ENCODE assay signal across 18 cellular contexts in genomic region chr3:196883361-196883760, GRCh38. TPM values are rescaled to one million over a fixed set of nuclear protein-coding genes. Genes with fewer than 3 reads are reported as not detected.
A peak's percentile ranks its signal among the peaks of the same experiment; 100 is the strongest.
DNase-seq lines count a peak whose midpoint lies in the region; ATAC-seq lines count a peak whose summit lies in the region.
"Had no signal": no experiment of that assay in that cellular context is flagged by ENCODE, and none has a peak within 500 bp of the region (broad histone marks: within the 10 kb centered on the region; RNA-seq: fewer than 3 reads in every experiment).

No MANE protein-coding gene starts in this region.

- peak; percentile 54 to 76 for ATAC-seq in activated T-cell treated with anti-CD3 and anti-CD28 coated beads, Interleukin-2, amount 50 U/mL, for 4 hours
- ATAC-seq in GM21786 (IDR thresholded peaks at IDR 0.05; ENCODE audit: unreplicated experiment) (peak; percentile 64), HG03159 (IDR thresholded peaks at IDR 0.05; ENCODE audit: unreplicated experiment) (no peak), GM21717 (IDR thresholded peaks at IDR 0.05; ENCODE audit: unreplicated experiment) (no peak)
- ATAC-seq in activated T-cell treated with anti-CD3 and anti-CD28 coated beads, Interleukin-2, amount 50 U/mL, for 72 hours (replicated peaks in 1 of 2): peak; percentile 80
- ATAC-seq in stimulated activated naive CD8-positive, alpha-beta T cell treated with anti-CD3 and anti-CD28 coated beads, Interleukin-15, Interleukin-2, amounts not matched to agents 100 U/mL and 50 U/mL, for 24 hours: peak; percentile 92
- ATAC-seq: gastroesophageal sphincter, HepG2, lower lobe of right lung had no signal

- no peak for DNase-seq in activated T-cell treated with anti-CD3 and anti-CD28 coated beads, Interleukin-2, amount 50 U/mL, for 4 hours
- no peak for DNase-seq in activated T-cell treated with anti-CD3 and anti-CD28 coated beads, Interleukin-2, amount 50 U/mL, for 1 hour
- DNase-seq in activated T-cell treated with anti-CD3 and anti-CD28 coated beads, Interleukin-2, amount 50 U/mL, for 72 hours: peak; percentile 10 to 14
- no peak for DNase-seq in stimulated activated naive CD8-positive, alpha-beta T cell treated with anti-CD3 and anti-CD28 coated beads, Interleukin-15, Interleukin-2, amounts not matched to agents 100 U/mL and 50 U/mL, for 24 hours
- no peak for DNase-seq in NCI-H2029 treated with DMSO at 0.1 percent for 48 hours (lab: John Stamatoyannopoulos, UW)
- DNase-seq: amygdala; Calu3; GDM1; lower lobe of right lung; NCI-H1417 treated with DMSO at 0.1 percent for 48 hours; NCI-H2227 treated with DMSO at 0.1 percent for 48 hours; nephron progenitor cell; stimulated activated CD4-positive, alpha-beta T cell treated with anti-CD3 and anti-CD28 coated beads, Interleukin-15, amount 100 ng/mL, for 24 hours had no signal

- H3K36me3 Mint-ChIP-seq in activated T-cell treated with anti-CD3 and anti-CD28 coated beads, Interleukin-2, amount 50 U/mL, for 4 hours (ENCODE audit: insufficient read depth): peaks cover 7% of the 10 kb centered on the region
- peaks cover 0 to 7% of the 10 kb centered on the region in 2 donors for H3K36me3 Mint-ChIP-seq in activated T-cell treated with anti-CD3 and anti-CD28 coated beads, Interleukin-2, amount 50 U/mL, for 72 hours (ENCODE audit: insufficient read depth in 2 of 2)

- H3K27ac Mint-ChIP-seq in activated T-cell treated with anti-CD3 and anti-CD28 coated beads, Interleukin-2, amount 50 U/mL, for 72 hours: peak overlapping the region; percentile 19
- H3K27ac Mint-ChIP-seq: nephron progenitor cell had no signal

- no peak overlapping the region for H3K4me3 Mint-ChIP-seq in activated T-cell treated with anti-CD3 and anti-CD28 coated beads, Interleukin-2, amount 50 U/mL, for 4 hours
- peak overlapping the region; percentile 43 to 63 for H3K4me3 Mint-ChIP-seq in activated T-cell treated with anti-CD3 and anti-CD28 coated beads, Interleukin-2, amount 50 U/mL, for 72 hours
- H3K4me3 Mint-ChIP-seq: nephron progenitor cell had no signal

- H3K9me3 Mint-ChIP-seq in activated T-cell treated with anti-CD3 and anti-CD28 coated beads, Interleukin-2, amount 50 U/mL, for 4 hours: no peaks in the 10 kb centered on the region
- no peaks in the 10 kb centered on the region for H3K9me3 Mint-ChIP-seq in activated T-cell treated with anti-CD3 and anti-CD28 coated beads, Interleukin-2, amount 50 U/mL, for 72 hours
- H3K9me3 Mint-ChIP-seq: nephron progenitor cell had no signal

- peaks cover 41% of the 10 kb centered on the region for H3K4me1 Mint-ChIP-seq in activated T-cell treated with anti-CD3 and anti-CD28 coated beads, Interleukin-2, amount 50 U/mL, for 4 hours (ENCODE audit: low read depth)
- H3K4me1 Mint-ChIP-seq in activated T-cell treated with anti-CD3 and anti-CD28 coated beads, Interleukin-2, amount 50 U/mL, for 72 hours (ENCODE audit: low read depth): peaks cover 55% of the 10 kb centered on the region
- H3K4me1 Mint-ChIP-seq: nephron progenitor cell had no signal

- H3K27me3 Mint-ChIP-seq in activated T-cell treated with anti-CD3 and anti-CD28 coated beads, Interleukin-2, amount 50 U/mL, for 4 hours (ENCODE audit: low read depth): no peaks in the 10 kb centered on the region
- H3K27me3 Mint-ChIP-seq in activated T-cell treated with anti-CD3 and anti-CD28 coated beads, Interleukin-2, amount 50 U/mL, for 72 hours (ENCODE audit: low read depth): no peaks in the 10 kb centered on the region

RNA-seq across cellular contexts. Expression of gene SENP5, which starts 15.6 kb away (rescaled TPM):
- total RNA-seq in activated T-cell treated with anti-CD3 and anti-CD28 coated beads, Interleukin-2, amount 50 U/mL, for 4 hours: 10 to 100 TPM; 34.5 to 37.1 (median 34.7) TPM
- 10 to 100 TPM; 33.7 to 38.6 TPM for total RNA-seq in activated T-cell treated with anti-CD3 and anti-CD28 coated beads, Interleukin-2, amount 50 U/mL, for 72 hours

RNA-seq across cellular contexts. Expression of gene NCBP2, which starts 59.0 kb away (rescaled TPM):
- total RNA-seq in activated T-cell treated with anti-CD3 and anti-CD28 coated beads, Interleukin-2, amount 50 U/mL, for 4 hours: 100 to 1,000 TPM; 132 to 138 (median 134) TPM
- 10 to 100 TPM; 71.4 to 84.3 TPM for total RNA-seq in activated T-cell treated with anti-CD3 and anti-CD28 coated beads, Interleukin-2, amount 50 U/mL, for 72 hours

Comparison
In these comparisons a context has a peak if more than half of its experiments do, and no peak if none do; other contexts are left out.
1. DNase-seq: peak in activated T-cell treated with anti-CD3 and anti-CD28 coated beads, Interleukin-2, amount 50 U/mL, for 72 hours (2 of 2); none in activated T-cell treated with anti-CD3 and anti-CD28 coated beads, Interleukin-2, amount 50 U/mL, for 4 hours (single experiment), activated T-cell treated with anti-CD3 and anti-CD28 coated beads, Interleukin-2, amount 50 U/mL, for 1 hour (single experiment), stimulated activated naive CD8-positive, alpha-beta T cell treated with anti-CD3 and anti-CD28 coated beads, Interleukin-15, Interleukin-2, amounts not matched to agents 100 U/mL and 50 U/mL, for 24 hours (single experiment) and NCI-H2029 treated with DMSO at 0.1 percent for 48 hours (single experiment).
2. ATAC-seq: peak in activated T-cell treated with anti-CD3 and anti-CD28 coated beads, Interleukin-2, amount 50 U/mL, for 4 hours (2 of 2), GM21786 (single experiment), activated T-cell treated with anti-CD3 and anti-CD28 coated beads, Interleukin-2, amount 50 U/mL, for 72 hours (2 of 2) and stimulated activated naive CD8-positive, alpha-beta T cell treated with anti-CD3 and anti-CD28 coated beads, Interleukin-15, Interleukin-2, amounts not matched to agents 100 U/mL and 50 U/mL, for 24 hours (single experiment); none in HG03159 (single experiment) and GM21717 (single experiment).